Comparison of ENCODE assay signal across 8 cellular contexts in the genomic region with DNA sequence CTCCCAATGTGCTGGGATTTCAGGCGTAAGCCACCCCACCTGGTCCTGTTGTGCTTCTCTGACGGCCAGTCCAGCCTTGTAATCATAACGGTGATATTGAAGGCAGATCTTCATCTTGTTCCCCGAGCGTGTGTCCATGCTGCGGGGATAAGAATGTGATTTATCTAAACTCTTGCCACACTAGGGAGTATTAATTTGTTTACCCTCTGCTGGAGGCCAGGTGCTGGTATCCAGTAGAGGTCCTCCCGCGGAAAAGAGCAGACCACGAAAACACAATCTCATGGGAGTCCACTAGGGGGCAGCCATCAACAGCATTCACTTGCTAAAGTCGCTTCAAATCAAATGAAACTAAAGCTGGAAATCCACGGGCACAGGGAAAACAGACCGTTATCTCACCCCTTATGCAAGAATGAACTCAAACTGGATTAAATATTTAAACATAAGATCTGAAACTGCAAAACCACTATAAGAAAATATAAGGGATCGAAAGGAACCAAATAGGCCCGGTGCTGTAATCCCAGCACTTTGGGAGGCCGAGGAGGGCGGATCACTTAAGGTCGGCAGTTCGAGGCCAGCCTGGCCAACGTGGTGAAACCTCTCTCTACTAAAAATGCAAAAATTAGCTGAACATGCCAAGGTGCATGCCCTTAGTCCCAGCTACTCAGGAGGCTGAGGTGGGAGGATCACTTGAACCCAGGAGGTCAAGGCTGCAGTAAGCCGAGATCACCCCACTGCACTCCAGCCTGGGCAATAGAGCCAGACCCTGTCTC. TPM values are rescaled to one million over a fixed set of nuclear protein-coding genes. Genes with fewer than 3 reads are reported as not detected.
DNase-seq lines count a peak whose midpoint lies in the region; ATAC-seq and TF ChIP-seq lines count a peak whose summit lies in the region.

No MANE protein-coding gene starts in this region.

- WGBS in trophoblast cell (ENCODE audit: extremely low coverage, insufficient coverage, insufficient read length) = no CpG with 5 or more reads among the region's 20 CpGs
- WGBS in tibial nerve, 2 donors = 30 to 33% methylated on average over 20 of the region's 20 CpGs

- no peak overlapping the region for H3K18ac ChIP-seq in trophoblast cell (ENCODE audit: low read length)

- no peaks in the 10 kb centered on the region for H3K9me3 Mint-ChIP-seq in activated naive CD4-positive, alpha-beta T cell treated with anti-CD3 and anti-CD28 coated beads, Interleukin-2, amount 50 U/mL, for 72 hours

- peak overlapping the region in 1 of 2 donors; percentile 51 for H3K27ac Mint-ChIP-seq in activated naive CD4-positive, alpha-beta T cell treated with anti-CD3 and anti-CD28 coated beads, Interleukin-2, amount 50 U/mL, for 72 hours

- H2BK5ac ChIP-seq in trophoblast cell (ENCODE audit: low read depth, low read length, poor library complexity) = no peak overlapping the region

- in situ Hi-C loops in G401 (cut with HindIII; ENCODE audit: low sequenced_read_pairs) = no loop called here

- peak overlapping the region; percentile 34 for H3K4me2 ChIP-seq in SU-DHL-6 (ENCODE audit: low read depth, low read length, poor library complexity, severe bottlenecking)
- no peak overlapping the region for H3K4me2 ChIP-seq in trophoblast cell (ENCODE audit: low read length)

- ATAC-seq in activated naive CD4-positive, alpha-beta T cell treated with anti-CD3 and anti-CD28 coated beads, Interleukin-2, amount 50 U/mL, for 72 hours = peak; percentile 69 to 81
- no peak for ATAC-seq in HG03457 (IDR thresholded peaks at IDR 0.05; ENCODE audit: unreplicated experiment)

- H3K27me3 ChIP-seq in SU-DHL-6 (ENCODE audit: low read length) = no peaks in the 10 kb centered on the region
- H3K27me3 ChIP-seq in trophoblast cell (ENCODE audit: insufficient read depth, low read length) = no peaks in the 10 kb centered on the region
- no peaks in the 10 kb centered on the region for H3K27me3 ChIP-seq in tibial nerve

- H4K20me1 ChIP-seq in SU-DHL-6 (ENCODE audit: low read depth, low read length) = no peaks in the 10 kb centered on the region

- peak; percentile 44 to 57 for TF ChIP-seq EP300 in tibial nerve (IDR thresholded peaks at IDR 0.05)

- no peaks in the 10 kb centered on the region for H3K36me3 Mint-ChIP-seq in activated naive CD4-positive, alpha-beta T cell treated with anti-CD3 and anti-CD28 coated beads, Interleukin-2, amount 50 U/mL, for 72 hours

- H3K79me2 ChIP-seq in SU-DHL-6 (ENCODE audit: insufficient read depth, low read length) (no peaks in the 10 kb centered on the region), trophoblast cell (ENCODE audit: control insufficient read depth, insufficient read depth, low read length, poor library complexity) (no peaks in the 10 kb centered on the region)

- no peak overlapping the region for H3K4me3 ChIP-seq in SU-DHL-6 (ENCODE audit: insufficient read depth, low read length, poor library complexity, severe bottlenecking)
- no peak overlapping the region for H3K4me3 ChIP-seq in trophoblast cell (ENCODE audit: low read depth, low read length)
- peak overlapping the region in 2 of 4 donors; percentile 26 to 27 for H3K4me3 ChIP-seq in tibial nerve

- H3K4ac ChIP-seq in trophoblast cell (ENCODE audit: low read depth, low read length) = no peak overlapping the region

- no peak overlapping the region for H3K14ac ChIP-seq in trophoblast cell (ENCODE audit: low read length)

- H3K27ac ChIP-seq in SU-DHL-6 (ENCODE audit: low read depth, low read length) (no peak overlapping the region), trophoblast cell (ENCODE audit: low read depth, low read length) (no peak overlapping the region), tibial nerve (peak overlapping the region in 2 of 4 donors; percentile 16 to 41)

- no peak overlapping the region for H4K12ac ChIP-seq in trophoblast cell (ENCODE audit: low read depth, low read length)

- H3K9me3 ChIP-seq in SU-DHL-6 (ENCODE audit: insufficient read depth, low read length) = no peaks in the 10 kb centered on the region
- no peaks in the 10 kb centered on the region for H3K9me3 ChIP-seq in trophoblast cell (ENCODE audit: insufficient read depth, low read depth, low read length)
- H3K9me3 ChIP-seq in tibial nerve = no peaks in the 10 kb centered on the region

- no peak for TF ChIP-seq POLR2A in tibial nerve (IDR thresholded peaks at IDR 0.05)

- H2AK5ac ChIP-seq in trophoblast cell (ENCODE audit: low read length) = no peak overlapping the region

- H2AFZ ChIP-seq in SU-DHL-6 (ENCODE audit: low read depth, low read length, severe bottlenecking) = peak overlapping the region; percentile 37
- H2AFZ ChIP-seq in trophoblast cell (ENCODE audit: insufficient read depth, low read length, poor library complexity) = no peak overlapping the region

- H3K36me3 ChIP-seq in SU-DHL-6 (ENCODE audit: low read length) (no peaks in the 10 kb centered on the region), trophoblast cell (ENCODE audit: control insufficient read depth in 1 of 2, insufficient read depth in 2 of 2, low read length in 2 of 2) (no peaks in the 10 kb centered on the region), tibial nerve (no peaks in the 10 kb centered on the region)

- no peak overlapping the region for H3K9ac ChIP-seq in SU-DHL-6 (ENCODE audit: low read length)
- no peak overlapping the region for H3K9ac ChIP-seq in trophoblast cell (ENCODE audit: low read length)

- H3F3A ChIP-seq in SU-DHL-6 (ENCODE audit: insufficient read depth) = no peaks in the 10 kb centered on the region

- no peak overlapping the region for H2BK12ac ChIP-seq in trophoblast cell (ENCODE audit: low read length)

- no peaks in the 10 kb centered on the region for H3K9me2 ChIP-seq in SU-DHL-6 (replicated peaks; ENCODE audit: insufficient read depth, low read length)

- no peak overlapping the region for H3K23ac ChIP-seq in trophoblast cell (ENCODE audit: low read length)

- peak; percentile 79 for TF ChIP-seq CTCF in SU-DHL-6 (IDR thresholded peaks at IDR 0.05; ENCODE audit: insufficient read depth, low read length, poor library complexity, severe bottlenecking)
- TF ChIP-seq CTCF in tibial nerve (IDR thresholded peaks at IDR 0.05) = peak; percentile 81 to 90 (median 86)

- peaks cover 1% of the 10 kb centered on the region for H3K79me1 ChIP-seq in trophoblast cell (ENCODE audit: low read length)

- no peak overlapping the region for H4K91ac ChIP-seq in trophoblast cell (ENCODE audit: low read depth, low read length)

- peaks cover 0 to 4% of the 10 kb centered on the region in 2 experiments for H3K4me1 ChIP-seq in trophoblast cell (ENCODE audit: control insufficient read depth in 1 of 2, insufficient read depth in 2 of 2, low read length in 2 of 2)
- peaks cover 0 to 5% (median 2%) of the 10 kb centered on the region in 4 donors for H3K4me1 ChIP-seq in tibial nerve

- H4K8ac ChIP-seq in trophoblast cell (ENCODE audit: low read depth, low read length) = no peak overlapping the region

- H2BK120ac ChIP-seq in trophoblast cell (ENCODE audit: insufficient read depth, low read length, poor library complexity) = no peak overlapping the region

- DNase-seq in G401 (ENCODE audit: low spot score) (peak; percentile 92), NCI-H1105 (lab: John Stamatoyannopoulos, UW) (peak; percentile 61), glomerular visceral epithelial cell (ENCODE audit: extremely low spot score) (peak; percentile 79), trophoblast cell (peak; percentile 82 to 95), tibial nerve (ENCODE audit: low spot score in 2 of 2) (peak; percentile 69 to 91)
- DNase-seq in activated naive CD4-positive, alpha-beta T cell treated with anti-CD3 and anti-CD28 coated beads, Interleukin-2, amount 50 U/mL, for 72 hours (ENCODE audit: low spot score in 2 of 2) = peak; percentile 69 to 72

RNA-seq across cellular contexts. Expression of a gene that starts 22.3 kb away (rescaled TPM):
- total RNA-seq in G401 (2014; rRNA removed; shearing (Covaris generic)) = 9.0 and 26.5 TPM in 2 replicates
- total RNA-seq in activated naive CD4-positive, alpha-beta T cell treated with anti-CD3 and anti-CD28 coated beads, Interleukin-2, amount 50 U/mL, for 72 hours = 10 to 100 TPM; 69.7 to 76.2 TPM
- 92.6 and 98.2 TPM in 2 replicates for polyA plus RNA-seq in trophoblast cell (2013)
- total RNA-seq in tibial nerve = 100 to 1,000 TPM in 1 of 4 donors, 10 to 100 TPM in 3; 39.0 to 110 (median 53.5) TPM
